In genomic region chr11:7892751-7893356, GRCh38 we compare ENCODE assay signal across 8 cellular contexts. TPM values are rescaled to one million over a fixed set of nuclear protein-coding genes. Genes with fewer than 3 reads are reported as not detected.
DNase-seq lines count a peak whose midpoint lies in the region; ATAC-seq, FAIRE-seq and TF ChIP-seq lines count a peak whose summit lies in the region.

No MANE protein-coding gene starts in this region.

- H3K9me3 ChIP-seq in Peyer's patch, result no peaks in the 10 kb centered on the region

- H3K9me3 Mint-ChIP-seq in mesothelial cell of epicardium, result no peaks in the 10 kb centered on the region

- peak; percentile 63 for FAIRE-seq in HTR-8/SVneo (lab: Jason Lieb, UNC)

- H3K27me3 Mint-ChIP-seq in mesothelial cell of epicardium (ENCODE audit: low read depth), result no peaks in the 10 kb centered on the region

- no peaks in the 10 kb centered on the region for H3K36me3 ChIP-seq in Peyer's patch

- TF ChIP-seq CTCF in Peyer's patch (IDR thresholded peaks at IDR 0.05) (peak in 5 of 6 experiments; percentile 33 to 95 (median 88)), mesothelial cell of epicardium (IDR thresholded peaks at IDR 0.05; ENCODE audit: unreplicated experiment) (peak; percentile 70)

- ATAC-seq in GM21619 (IDR thresholded peaks at IDR 0.05; ENCODE audit: unreplicated experiment), result peak; percentile 66

- peak overlapping the region in 3 of 4 donors; percentile 6 to 82 (median 76) for H3K27ac ChIP-seq in Peyer's patch

- H3K4me3 Mint-ChIP-seq in mesothelial cell of epicardium, result no peak overlapping the region

- H3K27ac Mint-ChIP-seq in mesothelial cell of epicardium, result no peak overlapping the region

- no peaks in the 10 kb centered on the region for H3K27me3 ChIP-seq in Peyer's patch

- H3K36me3 Mint-ChIP-seq in mesothelial cell of epicardium, result peaks cover 2% of the 10 kb centered on the region

- H3K4me3 ChIP-seq in Peyer's patch, result peak overlapping the region in 1 of 4 donors; percentile 10

- peaks cover 0 to 9% (median 2%) of the 10 kb centered on the region in 4 donors for H3K4me1 ChIP-seq in Peyer's patch

- no peak for TF ChIP-seq POLR2A in Peyer's patch (IDR thresholded peaks at IDR 0.05)

- peaks cover 25% of the 10 kb centered on the region for H3K4me1 Mint-ChIP-seq in mesothelial cell of epicardium

- peak; percentile 1 for DNase-seq in activated T-cell treated with anti-CD3 and anti-CD28 coated beads for 24 hours (ENCODE audit: low read depth)
- DNase-seq in activated T-cell treated with anti-CD3 and anti-CD28 coated beads for 4 hours, result no peak
- peak; percentile 59 for DNase-seq in HTR-8/SVneo (ENCODE audit: insufficient read length, low spot score)
- DNase-seq in Peyer's patch, result no peak
- peak; percentile 59 to 64 for DNase-seq in dermis microvascular lymphatic vessel endothelial cell (ENCODE audit: low read depth in 2 of 2)
- DNase-seq in mesothelial cell of epicardium (ENCODE audit: low spot score in 2 of 2, unreplicated experiment in 2 of 2), result no peak
- DNase-seq in SHP77 treated with DMSO at 0.1 percent for 48 hours (lab: John Stamatoyannopoulos, UW), result no peak

RNA-seq across cellular contexts. Expression of gene OR10A6, which starts 38.2 kb away (rescaled TPM):
- total RNA-seq in Peyer's patch (not detected), dermis microvascular lymphatic vessel endothelial cell (not detected in 2 replicates), mesothelial cell of epicardium (not detected in 3 replicates)

RNA-seq across cellular contexts. Expression of gene OR10A3, which starts 48.7 kb away (rescaled TPM):
- total RNA-seq in Peyer's patch (not detected), dermis microvascular lymphatic vessel endothelial cell (not detected in 2 replicates), mesothelial cell of epicardium (not detected in 3 replicates)

Comparison
In these comparisons a context has a peak if more than half of its experiments do, and no peak if none do; other contexts are left out.
1. DNase-seq: peak in activated T-cell treated with anti-CD3 and anti-CD28 coated beads for 24 hours (single experiment), HTR-8/SVneo (single experiment) and dermis microvascular lymphatic vessel endothelial cell (2 of 2); none in activated T-cell treated with anti-CD3 and anti-CD28 coated beads for 4 hours (single experiment), Peyer's patch (0 of 3), mesothelial cell of epicardium (0 of 2) and SHP77 treated with DMSO at 0.1 percent for 48 hours (single experiment).